ENCODE assay signal across 12 cellular contexts in genomic region chr10:122152544-122152943, GRCh38.
DNase-seq lines count a peak whose midpoint lies in the region; ATAC-seq and TF ChIP-seq lines count a peak whose summit lies in the region.
"Had no signal": no experiment of that assay in that cellular context is flagged by ENCODE, and none has a peak within 500 bp of the region (broad histone marks: within the 10 kb centered on the region; RNA-seq: fewer than 3 reads in every experiment).

No MANE protein-coding gene starts in this region.

- H3K4me3 ChIP-seq in fibroblast of mammary gland (ENCODE audit: control insufficient read depth, low read depth, low read length) (no peak overlapping the region), Karpas-422 (ENCODE audit: low read length) (no peak overlapping the region)

- no peak overlapping the region for H3K9ac ChIP-seq in Karpas-422 (ENCODE audit: low read length)

- H2AFZ ChIP-seq in Karpas-422 (ENCODE audit: low read length): no peak overlapping the region

- H3K27ac ChIP-seq in Karpas-422 (ENCODE audit: low read length): no peak overlapping the region

- no peaks in the 10 kb centered on the region for H4K20me1 ChIP-seq in Karpas-422 (ENCODE audit: insufficient read depth, low read depth, low read length)

- no peaks in the 10 kb centered on the region for H3K27me3 ChIP-seq in Karpas-422 (ENCODE audit: low read length)

- no peak overlapping the region for H3K4me2 ChIP-seq in Karpas-422 (ENCODE audit: low read depth, low read length, poor library complexity, severe bottlenecking)

- no peak for ATAC-seq in HG02759 (IDR thresholded peaks at IDR 0.05; ENCODE audit: unreplicated experiment)
- ATAC-seq: CD8-positive, alpha-beta T cell; stimulated activated naive CD8-positive, alpha-beta T cell treated with anti-CD3 and anti-CD28 coated beads, Interleukin-15, amount 100 ng/mL, for 72 hours had no signal

- peak; percentile 78 for DNase-seq in AG09319 (ENCODE audit: extremely low read depth, low read depth)
- peak; percentile 85 to 94 for DNase-seq in NCI-H446 (lab: John Stamatoyannopoulos, UW)
- peak; percentile 96 for DNase-seq in fibroblast of mammary gland (ENCODE audit: low read depth)
- DNase-seq in occipital lobe (lab: John Stamatoyannopoulos, UW): peak; percentile 92
- no peak for DNase-seq in effector CD4-positive, alpha-beta T cell
- no peak for DNase-seq in stimulated activated CD4-positive, alpha-beta T cell treated with anti-CD3 and anti-CD28 coated beads, Interleukin-15, amount 100 ng/mL, for 24 hours
- no peak for DNase-seq in Karpas-422
- DNase-seq: activated effector memory CD4-positive, alpha-beta T cell treated with anti-CD3 and anti-CD28 coated beads, Interleukin-2, amount 50 U/mL, for 16 hours; CD8-positive, alpha-beta T cell; NCI-H1105; stimulated activated naive CD8-positive, alpha-beta T cell treated with anti-CD3 and anti-CD28 coated beads, Interleukin-15, amount 100 ng/mL, for 72 hours had no signal

- H3K9me3 ChIP-seq in Karpas-422 (ENCODE audit: low read length): no peaks in the 10 kb centered on the region

- no peak for TF ChIP-seq CTCF in AG09319 (IDR thresholded peaks at IDR 0.05; ENCODE audit: low read depth, low read length)
- no peak for TF ChIP-seq CTCF in fibroblast of mammary gland (conservative IDR thresholded peaks at IDR 0.05; ENCODE audit: control insufficient read depth, insufficient read depth, low read depth, low read length)

- no peaks in the 10 kb centered on the region for H3K36me3 ChIP-seq in Karpas-422 (ENCODE audit: insufficient read depth, low read length)

- H3K9me2 ChIP-seq in Karpas-422 (replicated peaks; ENCODE audit: insufficient read depth, low read length): no peaks in the 10 kb centered on the region

- H3K4me1 ChIP-seq in Karpas-422 (ENCODE audit: low read length): peaks cover 13% of the 10 kb centered on the region

- no peaks in the 10 kb centered on the region for H3K79me2 ChIP-seq in Karpas-422 (ENCODE audit: low read length)

Comparison
In these comparisons a context has a peak if more than half of its experiments do, and no peak if none do; other contexts are left out.
1. DNase-seq: peak in AG09319 (single experiment), NCI-H446 (2 of 2), fibroblast of mammary gland (single experiment) and occipital lobe (single experiment); none in effector CD4-positive, alpha-beta T cell (single experiment), stimulated activated CD4-positive, alpha-beta T cell treated with anti-CD3 and anti-CD28 coated beads, Interleukin-15, amount 100 ng/mL, for 24 hours (single experiment) and Karpas-422 (single experiment).